ENCODE assay signal across 9 cellular contexts in the genomic region with DNA sequence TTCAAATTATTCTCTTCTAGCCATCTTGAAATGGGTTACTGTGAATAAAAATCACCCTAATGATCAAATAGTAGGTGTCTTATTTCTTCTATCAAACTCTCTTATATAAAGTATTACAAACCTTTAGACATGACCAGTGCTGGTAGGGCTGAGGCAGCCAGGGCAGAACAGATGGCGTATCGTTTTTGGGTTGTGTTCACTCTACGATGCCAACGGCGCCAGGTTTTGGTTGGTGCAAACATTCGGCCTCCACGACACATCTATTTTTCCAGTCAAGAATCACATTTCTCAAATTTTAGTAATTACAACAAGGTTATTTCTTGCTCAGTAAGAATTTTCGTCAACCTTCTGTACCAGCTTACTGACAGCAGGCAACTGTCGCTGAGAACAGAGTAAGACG. TPM values are rescaled to one million over a fixed set of nuclear protein-coding genes. Genes with fewer than 3 reads are reported as not detected.
DNase-seq lines count a peak whose midpoint lies in the region; ATAC-seq and TF ChIP-seq lines count a peak whose summit lies in the region.
"Had no signal": no experiment of that assay in that cellular context is flagged by ENCODE, and none has a peak within 500 bp of the region (broad histone marks: within the 10 kb centered on the region; RNA-seq: fewer than 3 reads in every experiment).

No MANE protein-coding gene starts in this region.

- peaks cover 53% of the 10 kb centered on the region for H3K36me3 ChIP-seq in cardiac muscle cell
- peaks cover 40% of the 10 kb centered on the region for H3K36me3 ChIP-seq in iPS-15b (ENCODE audit: control insufficient read depth, insufficient read depth, low read length)
- H3K36me3 ChIP-seq in upper lobe of right lung, result peaks cover 55% of the 10 kb centered on the region

- no peak for ATAC-seq in left ventricle myocardium superior
- no peak for ATAC-seq in upper lobe of right lung
- ATAC-seq in GM21360 (IDR thresholded peaks at IDR 0.05; ENCODE audit: unreplicated experiment), result no peak
- ATAC-seq in left colon, result no peak

- H3K36me3 Mint-ChIP-seq in activated T-helper 1 cell treated with anti-CD3 and anti-CD28 coated beads, Interleukin-12 subunit alpha, Interleukin-12 subunit beta, Interleukin-2, Interleukin-4 antibody, amounts not matched to agents 30 ng/mL and 10 ng/mL and 1 ng/mL, durations not matched to agents 14 hours and 24 hours and 36 hours (ENCODE audit: low read depth), result peaks cover 72% of the 10 kb centered on the region

- H3K27ac ChIP-seq in cardiac muscle cell (peak overlapping the region; percentile 21), upper lobe of right lung (no peak overlapping the region)

- H3K4me3 Mint-ChIP-seq in activated T-helper 1 cell treated with anti-CD3 and anti-CD28 coated beads, Interleukin-12 subunit alpha, Interleukin-12 subunit beta, Interleukin-2, Interleukin-4 antibody, amounts not matched to agents 30 ng/mL and 10 ng/mL and 1 ng/mL, durations not matched to agents 14 hours and 24 hours and 36 hours, result peak overlapping the region; percentile 99

- H3K9me3 ChIP-seq in cardiac muscle cell (ENCODE audit: low read depth) (no peaks in the 10 kb centered on the region), iPS-15b (ENCODE audit: control insufficient read depth, insufficient read depth, low read length) (no peaks in the 10 kb centered on the region), upper lobe of right lung (no peaks in the 10 kb centered on the region)

- H3K9me3 Mint-ChIP-seq in activated T-helper 1 cell treated with anti-CD3 and anti-CD28 coated beads, Interleukin-12 subunit alpha, Interleukin-12 subunit beta, Interleukin-2, Interleukin-4 antibody, amounts not matched to agents 30 ng/mL and 10 ng/mL and 1 ng/mL, durations not matched to agents 14 hours and 24 hours and 36 hours, result no peaks in the 10 kb centered on the region

- H3K4me1 ChIP-seq in cardiac muscle cell (ENCODE audit: low read depth) (peaks cover 15% of the 10 kb centered on the region), iPS-15b (ENCODE audit: control insufficient read depth, insufficient read depth, low read length) (no peaks in the 10 kb centered on the region), upper lobe of right lung (peaks cover 42% of the 10 kb centered on the region)

- peak overlapping the region; percentile 70 for H3K27ac Mint-ChIP-seq in activated T-helper 1 cell treated with anti-CD3 and anti-CD28 coated beads, Interleukin-12 subunit alpha, Interleukin-12 subunit beta, Interleukin-2, Interleukin-4 antibody, amounts not matched to agents 30 ng/mL and 10 ng/mL and 1 ng/mL, durations not matched to agents 14 hours and 24 hours and 36 hours

- H3K9ac ChIP-seq in iPS-15b (ENCODE audit: low read depth, low read length), result peak overlapping the region; percentile 99

- TF ChIP-seq CTCF in cardiac muscle cell (IDR thresholded peaks at IDR 0.05; ENCODE audit: low read depth, low read length) (no peak), upper lobe of right lung (IDR thresholded peaks at IDR 0.05) (no peak)

- H3K4me1 Mint-ChIP-seq in activated T-helper 1 cell treated with anti-CD3 and anti-CD28 coated beads, Interleukin-12 subunit alpha, Interleukin-12 subunit beta, Interleukin-2, Interleukin-4 antibody, amounts not matched to agents 30 ng/mL and 10 ng/mL and 1 ng/mL, durations not matched to agents 14 hours and 24 hours and 36 hours (ENCODE audit: low read depth), result peaks cover 58% of the 10 kb centered on the region

- H3K27me3 ChIP-seq in cardiac muscle cell, result no peaks in the 10 kb centered on the region
- no peaks in the 10 kb centered on the region for H3K27me3 ChIP-seq in iPS-15b (ENCODE audit: control insufficient read depth, insufficient read depth, low read length)
- no peaks in the 10 kb centered on the region for H3K27me3 ChIP-seq in upper lobe of right lung

- H3K27me3 Mint-ChIP-seq in activated T-helper 1 cell treated with anti-CD3 and anti-CD28 coated beads, Interleukin-12 subunit alpha, Interleukin-12 subunit beta, Interleukin-2, Interleukin-4 antibody, amounts not matched to agents 30 ng/mL and 10 ng/mL and 1 ng/mL, durations not matched to agents 14 hours and 24 hours and 36 hours (ENCODE audit: insufficient read depth), result no peaks in the 10 kb centered on the region

- intact Hi-C loops in left ventricle myocardium superior (cut with micrococcal nuclease), result loop anchor here (5.0 kb wide), 1 partner anchor 115 kb away; a partner anchor contains a TSS
- intact Hi-C loops in activated T-helper 1 cell treated with anti-CD3 and anti-CD28 coated beads, Interleukin-12 subunit alpha, Interleukin-12 subunit beta, Interleukin-2, Interleukin-4 antibody, amounts not matched to agents 30 ng/mL and 10 ng/mL and 1 ng/mL, durations not matched to agents 14 hours and 24 hours and 36 hours (cut with micrococcal nuclease), result loop anchor here (10.0 kb wide), 2 partner anchors 752 to 1198 kb away; a partner anchor contains a TSS
- intact Hi-C loops in upper lobe of right lung (cut with DNase I), result no loop called here
- intact Hi-C loops in left colon (cut with DNase I, micrococcal nuclease), result no loop called here

- no peak for DNase-seq in cardiac muscle cell (ENCODE audit: low read depth in 1 of 2, low spot score in 1 of 2)
- no peak for DNase-seq in left ventricle myocardium superior
- DNase-seq in activated T-helper 1 cell treated with anti-CD3 and anti-CD28 coated beads, Interleukin-12 subunit alpha, Interleukin-12 subunit beta, Interleukin-2, Interleukin-4 antibody, amounts not matched to agents 30 ng/mL and 10 ng/mL and 1 ng/mL, durations not matched to agents 14 hours and 24 hours and 36 hours (ENCODE audit: low spot score), result no peak
- DNase-seq in upper lobe of right lung, result no peak
- no peak for DNase-seq in NCI-H2227 (lab: John Stamatoyannopoulos, UW; ENCODE audit: unreplicated experiment)
- DNase-seq in left colon, result no peak
- DNase-seq: foreskin melanocyte had no signal

- peak overlapping the region; percentile 93 for H3K4me3 ChIP-seq in cardiac muscle cell
- peak overlapping the region; percentile 73 for H3K4me3 ChIP-seq in iPS-15b (ENCODE audit: low read depth, low read length)
- peak overlapping the region; percentile 92 for H3K4me3 ChIP-seq in upper lobe of right lung

RNA-seq across cellular contexts. Expression of a gene that starts 2.2 kb away (rescaled TPM):
- 3,878 and 4,535 TPM in 2 replicates for total RNA-seq in cardiac muscle cell
- polyA plus RNA-seq in cardiac muscle cell, result 833 and 906 TPM in 2 replicates
- 1,305 TPM for total RNA-seq in left ventricle myocardium superior
- total RNA-seq in activated T-helper 1 cell treated with anti-CD3 and anti-CD28 coated beads, Interleukin-12 subunit alpha, Interleukin-12 subunit beta, Interleukin-2, Interleukin-4 antibody, amounts not matched to agents 30 ng/mL and 10 ng/mL and 1 ng/mL, durations not matched to agents 14 hours and 24 hours and 36 hours, result 3,069 and 3,091 TPM in 2 replicates
- 1,699 TPM for total RNA-seq in upper lobe of right lung
- 1,000 to 10,000 TPM; 1,339 to 1,375 TPM for total RNA-seq in left colon

RNA-seq across cellular contexts. Expression of a gene that starts 2.6 kb away (rescaled TPM):
- 7.5 and 9.5 TPM in 2 replicates for total RNA-seq in cardiac muscle cell
- polyA plus RNA-seq in cardiac muscle cell, result 15.7 and 22.0 TPM in 2 replicates
- total RNA-seq in left ventricle myocardium superior, result 1.8 TPM
- 37.5 and 42.2 TPM in 2 replicates for total RNA-seq in activated T-helper 1 cell treated with anti-CD3 and anti-CD28 coated beads, Interleukin-12 subunit alpha, Interleukin-12 subunit beta, Interleukin-2, Interleukin-4 antibody, amounts not matched to agents 30 ng/mL and 10 ng/mL and 1 ng/mL, durations not matched to agents 14 hours and 24 hours and 36 hours
- total RNA-seq in upper lobe of right lung, result 4.6 TPM
- total RNA-seq in left colon, result 1 to 10 TPM; 5.7 to 9.1 TPM

RNA-seq across cellular contexts. Expression of a gene that starts 4.9 kb away (rescaled TPM):
- total RNA-seq in cardiac muscle cell (59.5 and 72.1 TPM in 2 replicates), left ventricle myocardium superior (39.2 TPM), upper lobe of right lung (29.9 TPM), left colon (10 to 100 TPM; 17.6 to 19.2 TPM)
- 57.4 and 59.5 TPM in 2 replicates for polyA plus RNA-seq in cardiac muscle cell
- total RNA-seq in activated T-helper 1 cell treated with anti-CD3 and anti-CD28 coated beads, Interleukin-12 subunit alpha, Interleukin-12 subunit beta, Interleukin-2, Interleukin-4 antibody, amounts not matched to agents 30 ng/mL and 10 ng/mL and 1 ng/mL, durations not matched to agents 14 hours and 24 hours and 36 hours, result 37.3 and 39.0 TPM in 2 replicates

Comparison
In these comparisons a context has a peak if more than half of its experiments do, and no peak if none do; other contexts are left out.
1. intact Hi-C loops: an anchor here in left ventricle myocardium superior (5.0 kb wide) and activated T-helper 1 cell treated with anti-CD3 and anti-CD28 coated beads, Interleukin-12 subunit alpha, Interleukin-12 subunit beta, Interleukin-2, Interleukin-4 antibody, amounts not matched to agents 30 ng/mL and 10 ng/mL and 1 ng/mL, durations not matched to agents 14 hours and 24 hours and 36 hours (10.0 kb wide); none called in upper lobe of right lung and left colon.